1 cellular context compared by ENCODE assay signal in the genomic region with DNA sequence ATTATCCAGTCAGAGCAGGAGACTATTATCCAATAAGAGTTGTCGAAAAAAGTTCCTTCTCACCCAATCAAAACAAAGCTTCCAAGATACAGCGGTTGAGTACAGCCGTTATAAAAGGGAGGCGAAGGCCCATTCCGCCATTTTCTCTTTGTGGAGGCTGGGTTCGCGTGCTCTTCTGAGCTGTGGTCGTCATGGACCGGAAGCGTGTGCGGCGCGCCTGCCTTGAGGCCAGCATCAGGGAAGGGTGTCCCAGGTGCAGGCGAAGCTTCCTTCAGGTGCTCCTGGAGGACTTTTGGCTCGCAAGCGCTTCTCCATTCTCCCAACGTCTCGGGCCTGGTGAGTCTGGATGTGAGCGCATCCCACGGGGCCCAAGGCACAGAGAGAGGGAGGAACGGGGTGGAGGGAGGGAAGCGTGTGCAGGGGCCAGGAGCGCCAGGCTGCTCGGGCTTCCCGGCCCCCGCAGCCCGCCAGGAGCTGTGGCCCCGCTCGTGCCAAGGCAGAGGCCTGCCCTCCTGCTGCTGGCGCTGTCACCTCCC.
TF ChIP-seq lines count a peak whose summit lies in the region.

No MANE protein-coding gene starts in this region.

TF ChIP-seq in K562, 482 proteins besides CTCF, POLR2A, EP300 and RAD21 (continued from another document):
- TF ChIP-seq, protein P1, sequence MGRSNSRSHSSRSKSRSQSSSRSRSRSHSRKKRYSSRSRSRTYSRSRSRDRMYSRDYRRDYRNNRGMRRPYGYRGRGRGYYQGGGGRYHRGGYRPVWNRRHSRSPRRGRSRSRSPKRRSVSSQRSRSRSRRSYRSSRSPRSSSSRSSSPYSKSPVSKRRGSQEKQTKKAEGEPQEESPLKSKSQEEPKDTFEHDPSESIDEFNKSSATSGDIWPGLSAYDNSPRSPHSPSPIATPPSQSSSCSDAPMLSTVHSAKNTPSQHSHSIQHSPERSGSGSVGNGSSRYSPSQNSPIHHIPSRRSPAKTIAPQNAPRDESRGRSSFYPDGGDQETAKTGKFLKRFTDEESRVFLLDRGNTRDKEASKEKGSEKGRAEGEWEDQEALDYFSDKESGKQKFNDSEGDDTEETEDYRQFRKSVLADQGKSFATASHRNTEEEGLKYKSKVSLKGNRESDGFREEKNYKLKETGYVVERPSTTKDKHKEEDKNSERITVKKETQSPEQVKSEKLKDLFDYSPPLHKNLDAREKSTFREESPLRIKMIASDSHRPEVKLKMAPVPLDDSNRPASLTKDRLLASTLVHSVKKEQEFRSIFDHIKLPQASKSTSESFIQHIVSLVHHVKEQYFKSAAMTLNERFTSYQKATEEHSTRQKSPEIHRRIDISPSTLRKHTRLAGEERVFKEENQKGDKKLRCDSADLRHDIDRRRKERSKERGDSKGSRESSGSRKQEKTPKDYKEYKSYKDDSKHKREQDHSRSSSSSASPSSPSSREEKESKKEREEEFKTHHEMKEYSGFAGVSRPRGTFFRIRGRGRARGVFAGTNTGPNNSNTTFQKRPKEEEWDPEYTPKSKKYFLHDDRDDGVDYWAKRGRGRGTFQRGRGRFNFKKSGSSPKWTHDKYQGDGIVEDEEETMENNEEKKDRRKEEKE (IDR thresholded peaks at IDR 0.05; ENCODE audit: borderline replicate concordance in 1 of 2, control insufficient read depth in 1 of 2, low read depth in 2 of 2, low read length in 1 of 2), result no peak
- TF ChIP-seq SIX5 (IDR thresholded peaks at IDR 0.05; ENCODE audit: borderline replicate concordance in 1 of 2, insufficient read depth in 1 of 2, low read depth in 1 of 2, low read length in 2 of 2), result no peak
- TF ChIP-seq POLR2G (IDR thresholded peaks at IDR 0.05; ENCODE audit: low read depth, low read length), result peak; percentile 78
